In genomic region chr10:102421645-102422585, GRCh38 we compare ENCODE assay signal across 1 cellular context.
TF ChIP-seq lines count a peak whose summit lies in the region.

No MANE protein-coding gene starts in this region.

TF ChIP-seq in WTC11, 78 proteins besides CTCF, POLR2A, EP300 and RAD21 (continued from another document):
- TF ChIP-seq ATF2 (CRISPR knock-in tag; IDR thresholded peaks at IDR 0.05; ENCODE audit: borderline replicate concordance, low read depth) (no peak), ZNF281 (CRISPR knock-in tag; IDR thresholded peaks at IDR 0.05) (peak; percentile 31; the same call in 1 of the 2 replicates), SMAD4 (CRISPR knock-in tag; IDR thresholded peaks at IDR 0.05) (0 out of 2 replicates have a peak, but pooled peaks have one; percentile 16), JUN (CRISPR knock-in tag; IDR thresholded peaks at IDR 0.05) (0 out of 2 replicates have a peak, but pooled peaks have one; percentile 42), IRF1 (CRISPR knock-in tag; IDR thresholded peaks at IDR 0.05) (peak; percentile 19; the same call in 1 of the 2 replicates)
- TF ChIP-seq, protein P1, sequence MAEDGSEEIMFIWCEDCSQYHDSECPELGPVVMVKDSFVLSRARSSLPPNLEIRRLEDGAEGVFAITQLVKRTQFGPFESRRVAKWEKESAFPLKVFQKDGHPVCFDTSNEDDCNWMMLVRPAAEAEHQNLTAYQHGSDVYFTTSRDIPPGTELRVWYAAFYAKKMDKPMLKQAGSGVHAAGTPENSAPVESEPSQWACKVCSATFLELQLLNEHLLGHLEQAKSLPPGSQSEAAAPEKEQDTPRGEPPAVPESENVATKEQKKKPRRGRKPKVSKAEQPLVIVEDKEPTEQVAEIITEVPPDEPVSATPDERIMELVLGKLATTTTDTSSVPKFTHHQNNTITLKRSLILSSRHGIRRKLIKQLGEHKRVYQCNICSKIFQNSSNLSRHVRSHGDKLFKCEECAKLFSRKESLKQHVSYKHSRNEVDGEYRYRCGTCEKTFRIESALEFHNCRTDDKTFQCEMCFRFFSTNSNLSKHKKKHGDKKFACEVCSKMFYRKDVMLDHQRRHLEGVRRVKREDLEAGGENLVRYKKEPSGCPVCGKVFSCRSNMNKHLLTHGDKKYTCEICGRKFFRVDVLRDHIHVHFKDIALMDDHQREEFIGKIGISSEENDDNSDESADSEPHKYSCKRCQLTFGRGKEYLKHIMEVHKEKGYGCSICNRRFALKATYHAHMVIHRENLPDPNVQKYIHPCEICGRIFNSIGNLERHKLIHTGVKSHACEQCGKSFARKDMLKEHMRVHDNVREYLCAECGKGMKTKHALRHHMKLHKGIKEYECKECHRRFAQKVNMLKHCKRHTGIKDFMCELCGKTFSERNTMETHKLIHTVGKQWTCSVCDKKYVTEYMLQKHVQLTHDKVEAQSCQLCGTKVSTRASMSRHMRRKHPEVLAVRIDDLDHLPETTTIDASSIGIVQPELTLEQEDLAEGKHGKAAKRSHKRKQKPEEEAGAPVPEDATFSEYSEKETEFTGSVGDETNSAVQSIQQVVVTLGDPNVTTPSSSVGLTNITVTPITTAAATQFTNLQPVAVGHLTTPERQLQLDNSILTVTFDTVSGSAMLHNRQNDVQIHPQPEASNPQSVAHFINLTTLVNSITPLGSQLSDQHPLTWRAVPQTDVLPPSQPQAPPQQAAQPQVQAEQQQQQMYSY (CRISPR knock-in tag; IDR thresholded peaks at IDR 0.05): no peak
TF ChIP-seq in WTC11: peak in this region for 9.
